24 cellular contexts compared by ENCODE assay signal in genomic region chr3:19199131-19199530, GRCh38.
"Had no signal": no experiment of that assay in that cellular context is flagged by ENCODE, and none has a peak within 500 bp of the region (broad histone marks: within the 10 kb centered on the region; RNA-seq: fewer than 3 reads in every experiment).

No MANE protein-coding gene starts in this region.

- DNase-seq: dermis blood vessel endothelial cell; effector CD8-positive, alpha-beta T cell; effector memory CD8-positive, alpha-beta T cell; endodermal cell; erythroblast; esophagus squamous epithelium; foreskin fibroblast; heart left ventricle; hypothalamus; immature natural killer cell; islet precursor cell; kidney; kidney glomerular epithelial cell; left cardiac atrium; left lung; left ventricle myocardium superior; lower lobe of right lung; mesenchymal stem cell; mucosa of descending colon had no signal

- H3K27ac ChIP-seq: coronary artery, epithelial cell of prostate, esophagus squamous epithelium, gastroesophageal sphincter, heart left ventricle, hepatocyte, left lung, lower lobe of right lung had no signal

- ATAC-seq: effector memory CD8-positive, alpha-beta T cell; esophagus mucosa; gastroesophageal sphincter; heart left ventricle; left cardiac atrium; left lung; left ventricle myocardium superior; lower lobe of right lung; mucosa of descending colon had no signal
